In genomic region chr1:181151378-181152326, GRCh38 we compare ENCODE assay signal across 1 cellular context.
TF ChIP-seq lines count a peak whose summit lies in the region.

No MANE protein-coding gene starts in this region.

TF ChIP-seq in GM12878, 131 proteins besides CTCF, POLR2A, EP300 and RAD21 (continued from another document):
- TF ChIP-seq PBX3 (IDR thresholded peaks at IDR 0.05; ENCODE audit: insufficient replicate concordance, low read depth, low read length) (no peak), FOXM1 (IDR thresholded peaks at IDR 0.05; ENCODE audit: low read depth, low read length) (peak; percentile 76; the same call in 1 of the 2 replicates), JUND (IDR thresholded peaks at IDR 0.05; ENCODE audit: low read depth, low read length) (no peak), PKNOX1 (IDR thresholded peaks at IDR 0.05) (no peak), PAX8 (IDR thresholded peaks at IDR 0.05) (no peak), POU2F2 (IDR thresholded peaks at IDR 0.05; ENCODE audit: borderline replicate concordance, low read depth, low read length) (no peak), ZBED1 (IDR thresholded peaks at IDR 0.05; ENCODE audit: borderline replicate concordance) (0 out of 2 replicates have a peak, but pooled peaks have one; percentile 38), SIN3A (IDR thresholded peaks at IDR 0.05; ENCODE audit: low read depth, low read length) (no peak), BCL11A (IDR thresholded peaks at IDR 0.05; ENCODE audit: low read depth, low read length) (peak; percentile 78; the same call in 1 of the 2 replicates), EGR1 (IDR thresholded peaks at IDR 0.05; ENCODE audit: borderline replicate concordance in 1 of 2, low read depth in 2 of 2, low read length in 2 of 2) (no peak), ATF7 (IDR thresholded peaks at IDR 0.05; ENCODE audit: low read depth) (peak; percentile 72; the same call in 1 of the 2 replicates), TBL1XR1 (IDR thresholded peaks at IDR 0.05; ENCODE audit: low read depth, low read length) (peak; percentile 48; the same call in 1 of the 2 replicates), ZBTB11 (CRISPR knock-in tag; IDR thresholded peaks at IDR 0.05) (no peak), SKIL (IDR thresholded peaks at IDR 0.05; ENCODE audit: low read depth, poor library complexity, severe bottlenecking) (peak; percentile 97), RELB (IDR thresholded peaks at IDR 0.05; ENCODE audit: low read depth) (peak; percentile 79; the same call in 1 of the 2 replicates), MLLT1 (IDR thresholded peaks at IDR 0.05) (0 out of 2 replicates have a peak, but pooled peaks have one; percentile 51), MTA2 (IDR thresholded peaks at IDR 0.05; ENCODE audit: low read depth) (peak; percentile 90), STAT3 (IDR thresholded peaks at IDR 0.05; ENCODE audit: low read depth, low read length) (no peak)
TF ChIP-seq in GM12878: peak in this region for 36.
